ENCODE assay signal across 25 cellular contexts in the genomic region with DNA sequence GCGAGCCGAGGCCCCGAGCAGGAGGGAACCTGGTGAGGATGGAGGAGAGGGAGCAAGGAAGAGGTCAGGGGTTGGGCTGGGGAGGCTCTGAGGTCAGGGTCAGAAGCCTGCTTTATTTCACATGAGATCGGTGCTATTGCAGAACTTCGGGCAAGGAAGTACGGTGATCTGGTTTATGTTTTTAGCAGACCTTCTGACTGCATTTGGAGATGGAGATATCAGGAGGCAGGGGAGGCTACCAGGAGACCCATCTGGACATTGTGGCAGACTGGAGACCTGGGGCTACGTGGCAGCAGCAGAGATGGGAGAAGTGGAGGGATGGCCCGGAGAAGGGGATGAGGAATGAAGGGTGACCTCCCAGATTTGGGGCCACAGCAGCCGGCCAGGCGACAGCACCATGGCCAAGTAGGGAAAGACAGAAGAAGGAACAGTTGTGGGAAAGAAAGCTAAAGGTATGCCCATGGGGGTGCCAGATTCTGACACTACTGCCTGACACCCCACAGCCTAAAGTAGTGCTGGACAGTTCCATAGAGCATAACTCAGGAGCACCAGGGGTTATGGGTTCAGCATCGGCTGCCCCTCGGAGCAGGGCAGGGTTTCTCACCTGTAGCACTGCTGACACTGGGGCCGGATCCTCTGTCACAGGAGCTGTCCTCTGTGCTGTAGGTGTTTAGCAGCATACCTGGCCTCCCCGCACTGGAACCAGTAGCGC. TPM values are rescaled to one million over a fixed set of nuclear protein-coding genes. Genes with fewer than 3 reads are reported as not detected.
"Had no signal": no experiment of that assay in that cellular context is flagged by ENCODE, and none has a peak within 500 bp of the region (broad histone marks: within the 10 kb centered on the region; RNA-seq: fewer than 3 reads in every experiment).

No MANE protein-coding gene starts in this region.

- H3K4me2 ChIP-seq: hepatocyte had no signal

- H3K4me3 ChIP-seq: ascending aorta, gastrocnemius medialis, hepatocyte, suprapubic skin, tibial artery had no signal

- H3K27me3 ChIP-seq: ascending aorta had no signal

- H3K9me3 ChIP-seq: ascending aorta, gastrocnemius medialis, suprapubic skin, tibial artery had no signal

- H3K27ac ChIP-seq: ascending aorta, gastrocnemius medialis, hepatocyte, suprapubic skin, tibial artery had no signal

- H2AFZ ChIP-seq: hepatocyte had no signal

- DNase-seq: activated B cell treated with CpG ODN at 0.5 μM for 24 hours; activated CD4-positive, alpha-beta T cell treated with anti-CD3 and anti-CD28 coated beads for 36 hours; activated CD8-positive, alpha-beta memory T cell treated with anti-CD3 and anti-CD28 coated beads, Interleukin-2, amount 10 ng/mL, durations not matched to agents 7 days and 5 days; activated CD8-positive, alpha-beta T cell treated with anti-CD3 and anti-CD28 coated beads, Interleukin-2, amount 10 ng/mL, durations not matched to agents 7 days and 5 days; activated naive CD4-positive, alpha-beta T cell treated with Interleukin-2 at 50 U/mL for 16 hours; activated T-cell treated with anti-CD3 and anti-CD28 coated beads for 4 hours; activated T-cell treated with anti-CD3 and anti-CD28 coated beads, Interleukin-2, amount 50 U/mL, for 72 hours; cortex of kidney; effector memory CD8-positive, alpha-beta T cell; erythroblast; gastrocnemius medialis; islet precursor cell; left cardiac atrium; mammary epithelial cell; naive B cell; occipital lobe; right cardiac atrium; stimulated activated CD4-positive, alpha-beta T cell treated with anti-CD3 and anti-CD28 coated beads, Interleukin-15, amount 100 ng/mL, for 24 hours; stimulated activated CD4-positive, alpha-beta T cell treated with anti-CD3 and anti-CD28 coated beads, Interleukin-2, amount 100 ng/mL, for 24 hours; stimulated activated naive CD4-positive, alpha-beta T cell; T-helper 2 cell; tibial artery had no signal

- H3K4me1 ChIP-seq: ascending aorta had no signal

- H3K36me3 ChIP-seq: ascending aorta, gastrocnemius medialis, suprapubic skin, tibial artery had no signal

- H3K79me2 ChIP-seq: hepatocyte had no signal

- ATAC-seq: activated CD4-positive, alpha-beta T cell treated with anti-CD3 and anti-CD28 coated beads for 36 hours; activated CD8-positive, alpha-beta memory T cell treated with anti-CD3 and anti-CD28 coated beads, Interleukin-2, amount 10 ng/mL, durations not matched to agents 7 days and 5 days; activated CD8-positive, alpha-beta T cell treated with anti-CD3 and anti-CD28 coated beads, Interleukin-2, amount 10 ng/mL, durations not matched to agents 7 days and 5 days; activated T-cell treated with anti-CD3 and anti-CD28 coated beads, Interleukin-2, amount 50 U/mL, for 72 hours; effector memory CD8-positive, alpha-beta T cell; gastrocnemius medialis; left cardiac atrium; right cardiac atrium had no signal

RNA-seq across cellular contexts. Expression of a gene that starts 7.4 kb away (rescaled TPM):
- total RNA-seq: activated B cell treated with CpG ODN at 0.5 μM for 24 hours; activated CD4-positive, alpha-beta T cell treated with anti-CD3 and anti-CD28 coated beads for 36 hours; activated CD8-positive, alpha-beta memory T cell treated with anti-CD3 and anti-CD28 coated beads, Interleukin-2, amount 10 ng/mL, durations not matched to agents 7 days and 5 days; activated CD8-positive, alpha-beta T cell treated with anti-CD3 and anti-CD28 coated beads, Interleukin-2, amount 10 ng/mL, durations not matched to agents 7 days and 5 days; activated T-cell treated with anti-CD3 and anti-CD28 coated beads, Interleukin-2, amount 50 U/mL, for 72 hours; ascending aorta; gastrocnemius medialis had no signal
